8 cellular contexts compared by ENCODE assay signal in the genomic region with DNA sequence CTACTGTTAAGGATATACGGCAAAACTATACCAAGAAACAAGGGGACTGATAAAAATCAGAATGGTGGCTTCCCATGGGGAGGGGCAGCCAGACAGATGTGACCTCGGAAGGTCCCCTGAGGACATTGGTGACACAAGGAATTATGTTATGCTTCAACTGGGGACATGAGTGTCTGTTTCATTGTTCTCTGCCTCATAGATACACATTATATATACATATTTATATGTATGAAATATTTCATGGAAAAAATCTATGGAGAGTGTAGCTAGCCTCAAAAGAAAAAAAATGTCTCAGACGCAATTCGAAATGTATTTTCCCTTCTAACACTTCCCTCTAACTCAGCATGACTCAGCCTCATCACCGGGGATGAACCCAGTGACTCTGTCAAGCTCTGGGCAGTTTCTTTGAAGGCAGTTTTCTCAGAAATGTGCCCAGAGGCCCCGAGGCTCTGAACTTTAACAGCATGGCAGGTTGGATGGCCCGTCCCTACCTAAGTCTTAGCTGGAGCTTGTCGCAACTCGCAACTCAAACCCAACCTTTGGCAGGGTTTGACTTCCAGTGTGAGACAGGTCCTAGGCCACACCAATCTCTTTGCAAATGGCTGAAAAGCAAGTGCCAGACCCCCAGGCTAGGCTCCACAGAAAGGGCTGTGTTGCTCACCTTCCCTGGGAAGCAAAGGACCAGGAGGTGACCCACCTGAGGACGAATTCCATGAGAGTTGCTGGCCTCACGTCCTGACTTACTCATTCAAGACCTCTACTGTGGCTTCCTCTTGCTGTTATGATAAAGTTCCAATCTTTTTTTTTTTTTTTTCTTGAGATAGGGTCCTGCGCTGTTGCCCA.
DNase-seq lines count a peak whose midpoint lies in the region; ATAC-seq and TF ChIP-seq lines count a peak whose summit lies in the region.

No MANE protein-coding gene starts in this region.

- H3K4me1 Mint-ChIP-seq in T-helper 17 cell (peaks cover 30% of the 10 kb centered on the region), chondrocyte (ENCODE audit: low read depth) (peaks cover 6% of the 10 kb centered on the region)

- H3K36me3 Mint-ChIP-seq in T-helper 17 cell (ENCODE audit: low read depth), result peaks cover 7% of the 10 kb centered on the region
- no peaks in the 10 kb centered on the region for H3K36me3 Mint-ChIP-seq in chondrocyte (ENCODE audit: low read depth)

- no peak overlapping the region for H3K4me3 Mint-ChIP-seq in T-helper 17 cell
- no peak overlapping the region for H3K4me3 Mint-ChIP-seq in chondrocyte (ENCODE audit: unreplicated experiment)

- DNase-seq in GM04504 (ENCODE audit: low read depth), result peak; percentile 0
- DNase-seq in T-helper 17 cell, result no peak
- DNase-seq in chondrocyte (ENCODE audit: low spot score), result peak; percentile 33
- peak; percentile 39 to 47 (median 40) for DNase-seq in stimulated activated CD4-positive, alpha-beta T cell treated with anti-CD3 and anti-CD28 coated beads, Interleukin-12 subunit alpha, Interleukin-12 subunit beta, amount 100 ng/mL, for 48 hours (ENCODE audit: low read depth in 2 of 3, low spot score in 1 of 3)
- DNase-seq in SW 1271 (lab: John Stamatoyannopoulos, UW), result no peak

- H3K9me3 ChIP-seq in T-helper 17 cell (ENCODE audit: control insufficient read depth, low read length, poor library complexity, severe bottlenecking), result no peaks in the 10 kb centered on the region

- no peaks in the 10 kb centered on the region for H3K9me3 Mint-ChIP-seq in chondrocyte (ENCODE audit: low read depth)

- ATAC-seq in T-helper 17 cell, result peak; percentile 49
- no peak for ATAC-seq in GM19035 (IDR thresholded peaks at IDR 0.05; ENCODE audit: unreplicated experiment)
- ATAC-seq in GM21515 (IDR thresholded peaks at IDR 0.05; ENCODE audit: unreplicated experiment), result no peak
- no peak for ATAC-seq in GM19467 (IDR thresholded peaks at IDR 0.05; ENCODE audit: unreplicated experiment)

- no peaks in the 10 kb centered on the region for H3K27me3 Mint-ChIP-seq in T-helper 17 cell
- H3K27me3 Mint-ChIP-seq in chondrocyte (ENCODE audit: low read depth), result no peaks in the 10 kb centered on the region

- no peak for TF ChIP-seq CTCF in chondrocyte (IDR thresholded peaks at IDR 0.05)

- H3K27ac Mint-ChIP-seq in T-helper 17 cell (peak overlapping the region; percentile 43), chondrocyte (ENCODE audit: unreplicated experiment) (peak overlapping the region; percentile 68)

Comparison
In these comparisons a context has a peak if more than half of its experiments do, and no peak if none do; other contexts are left out.
1. DNase-seq: peak in GM04504 (single experiment), chondrocyte (single experiment) and stimulated activated CD4-positive, alpha-beta T cell treated with anti-CD3 and anti-CD28 coated beads, Interleukin-12 subunit alpha, Interleukin-12 subunit beta, amount 100 ng/mL, for 48 hours (3 of 3); none in T-helper 17 cell (0 of 3) and SW 1271 (0 of 2).